In genomic region chr6:56109149-56109548, GRCh38 we compare ENCODE assay signal across 8 cellular contexts.
"Had no signal": no experiment of that assay in that cellular context is flagged by ENCODE, and none has a peak within 500 bp of the region (broad histone marks: within the 10 kb centered on the region; RNA-seq: fewer than 3 reads in every experiment).

No MANE protein-coding gene starts in this region.

- DNase-seq: IMR-90, KBM-7, KG1 had no signal

- H3K4me3 ChIP-seq: K562 had no signal

- H3K9ac ChIP-seq: KMS-11 had no signal

- H3K4me2 ChIP-seq: KMS-11 had no signal

- FAIRE-seq: HepG2, HTR-8/SVneo, K562 had no signal

- H3K27ac ChIP-seq: HL-60, KMS-11 had no signal
